In genomic region chr6:38578075-38578474, GRCh38 we compare ENCODE assay signal across 27 cellular contexts.
DNase-seq lines count a peak whose midpoint lies in the region; ATAC-seq, FAIRE-seq and TF ChIP-seq lines count a peak whose summit lies in the region.
"Had no signal": no experiment of that assay in that cellular context is flagged by ENCODE, and none has a peak within 500 bp of the region (broad histone marks: within the 10 kb centered on the region; RNA-seq: fewer than 3 reads in every experiment).

No MANE protein-coding gene starts in this region.

- no peak for DNase-seq in activated T-cell treated with anti-CD3 and anti-CD28 coated beads, Interleukin-2, amount 50 U/mL, for 24 hours
- no peak for DNase-seq in activated T-cell treated with anti-CD3 and anti-CD28 coated beads, Interleukin-2, amount 50 U/mL, for 48 hours
- DNase-seq in Caco-2 (no peak), T-helper 17 cell (no peak), progenitor cell of endocrine pancreas (ENCODE audit: low spot score, unreplicated experiment) (no peak), D721Med (ENCODE audit: insufficient read length, low spot score) (no peak), retina (no peak)
- DNase-seq: AML-193; CD4-positive, alpha-beta memory T cell; DMS79 treated with DMSO at 0.1 percent for 48 hours; GF-D8; GOT3; HCEC 1CT; Karpas-422; NCI-H1092; NCI-H1417 treated with DMSO at 0.1 percent for 48 hours; NCI-H1694 treated with DMSO at 0.1 percent for 48 hours; NCI-H2081 treated with DMSO at 0.1 percent for 48 hours; NCI-H446 treated with DMSO at 0.1 percent for 48 hours; NCI-H526; NCI-H82; NK-92 treated with Interleukin-12 subunit alpha and Interleukin-12 subunit beta, amount 100 ng/mL, for 24 hours; PC-3; SK-N-SH had no signal

- H3K36me3 Mint-ChIP-seq in activated T-cell treated with anti-CD3 and anti-CD28 coated beads, Interleukin-2, amount 50 U/mL, for 24 hours (ENCODE audit: low read depth): peaks cover 58% of the 10 kb centered on the region
- H3K36me3 Mint-ChIP-seq in Caco-2 (ENCODE audit: insufficient read depth, unreplicated experiment): no peaks in the 10 kb centered on the region
- H3K36me3 Mint-ChIP-seq in T-helper 17 cell (ENCODE audit: low read depth): peaks cover 9% of the 10 kb centered on the region
- peaks cover 9% of the 10 kb centered on the region for H3K36me3 Mint-ChIP-seq in progenitor cell of endocrine pancreas (ENCODE audit: insufficient read depth)

- peaks cover 13% of the 10 kb centered on the region for H3K4me1 ChIP-seq in Caco-2
- H3K4me1 ChIP-seq: A549 had no signal

- no peak for FAIRE-seq in D721Med (lab: Jason Lieb, UNC)
- FAIRE-seq: A549, GM12891 had no signal

- H3K4me1 Mint-ChIP-seq in activated T-cell treated with anti-CD3 and anti-CD28 coated beads, Interleukin-2, amount 50 U/mL, for 24 hours (ENCODE audit: low read depth): peaks cover 27% of the 10 kb centered on the region
- H3K4me1 Mint-ChIP-seq in Caco-2 (ENCODE audit: low read depth, unreplicated experiment): peaks cover 26% of the 10 kb centered on the region
- H3K4me1 Mint-ChIP-seq in T-helper 17 cell: peaks cover 5% of the 10 kb centered on the region
- peaks cover 11% of the 10 kb centered on the region for H3K4me1 Mint-ChIP-seq in progenitor cell of endocrine pancreas (ENCODE audit: low read depth)

- no peak for ATAC-seq in T-helper 17 cell
- ATAC-seq: A549, PC-3 had no signal

- TF ChIP-seq CTCF in Caco-2 (IDR thresholded peaks at IDR 0.05; ENCODE audit: insufficient read depth in 1 of 2, low read depth in 1 of 2, low read length in 1 of 2, severe bottlenecking in 1 of 2, unreplicated experiment in 1 of 2): no peak
- no peak for TF ChIP-seq CTCF in progenitor cell of endocrine pancreas (IDR thresholded peaks at IDR 0.05; ENCODE audit: unreplicated experiment)
- no peak for TF ChIP-seq CTCF in D721Med (IDR thresholded peaks at IDR 0.05; ENCODE audit: insufficient read depth, missing control alignments)

- H3K4me3 Mint-ChIP-seq in activated T-cell treated with anti-CD3 and anti-CD28 coated beads, Interleukin-2, amount 50 U/mL, for 24 hours: no peak overlapping the region
- no peak overlapping the region for H3K4me3 Mint-ChIP-seq in Caco-2 (ENCODE audit: unreplicated experiment)
- no peak overlapping the region for H3K4me3 Mint-ChIP-seq in T-helper 17 cell
- H3K4me3 Mint-ChIP-seq in progenitor cell of endocrine pancreas (ENCODE audit: low read depth): no peak overlapping the region
- H3K4me3 Mint-ChIP-seq: CD4-positive, alpha-beta memory T cell had no signal

- no peak overlapping the region for H3K4me3 ChIP-seq in Caco-2 (ENCODE audit: low read depth, low read length)
- H3K4me3 ChIP-seq: A549; BLaER1 treated with 17β-estradiol and CSF1 and Interleukin-3, amounts not matched to agents 10 nM and 100 nM had no signal

- CTCF ChIA-PET in Caco-2 (lab: Charles Lee): no interaction called here

- POLR2A ChIA-PET in Caco-2 (lab: Charles Lee): no interaction called here

- H3K27me3 Mint-ChIP-seq in activated T-cell treated with anti-CD3 and anti-CD28 coated beads, Interleukin-2, amount 50 U/mL, for 24 hours: no peaks in the 10 kb centered on the region
- H3K27me3 Mint-ChIP-seq in Caco-2 (ENCODE audit: insufficient read depth, unreplicated experiment): no peaks in the 10 kb centered on the region
- no peaks in the 10 kb centered on the region for H3K27me3 Mint-ChIP-seq in T-helper 17 cell
- H3K27me3 Mint-ChIP-seq in progenitor cell of endocrine pancreas: no peaks in the 10 kb centered on the region
- H3K27me3 Mint-ChIP-seq: CD4-positive, alpha-beta memory T cell had no signal

- intact Hi-C loops in Caco-2 (cut with micrococcal nuclease; ENCODE audit: unreplicated experiment): no loop called here

- no peaks in the 10 kb centered on the region for H3K27me3 ChIP-seq in Caco-2 (replicated peaks; ENCODE audit: control insufficient read depth, insufficient read depth, low read length)
- H3K27me3 ChIP-seq: BLaER1 treated with 17β-estradiol and CSF1 and Interleukin-3, amounts not matched to agents 10 nM and 100 nM had no signal

- BruUV-seq in Caco-2 (replicated peaks; lab: Mats Ljungman, UMichigan): no TSS peak

- peak overlapping the region; percentile 54 for H3K27ac Mint-ChIP-seq in activated T-cell treated with anti-CD3 and anti-CD28 coated beads, Interleukin-2, amount 50 U/mL, for 24 hours
- peak overlapping the region; percentile 26 for H3K27ac Mint-ChIP-seq in Caco-2 (ENCODE audit: unreplicated experiment)
- peak overlapping the region; percentile 21 for H3K27ac Mint-ChIP-seq in T-helper 17 cell
- peak overlapping the region; percentile 49 for H3K27ac Mint-ChIP-seq in progenitor cell of endocrine pancreas

- H3K9me3 ChIP-seq in Caco-2 (no peaks in the 10 kb centered on the region), T-helper 17 cell (ENCODE audit: control insufficient read depth, low read length, poor library complexity, severe bottlenecking) (no peaks in the 10 kb centered on the region)
- H3K9me3 ChIP-seq: A549; BLaER1 treated with 17β-estradiol and CSF1 and Interleukin-3, amounts not matched to agents 10 nM and 100 nM; SK-N-SH had no signal

- H3K9me3 Mint-ChIP-seq in activated T-cell treated with anti-CD3 and anti-CD28 coated beads, Interleukin-2, amount 50 U/mL, for 24 hours: no peaks in the 10 kb centered on the region
- H3K9me3 Mint-ChIP-seq in Caco-2 (ENCODE audit: unreplicated experiment): no peaks in the 10 kb centered on the region
- no peaks in the 10 kb centered on the region for H3K9me3 Mint-ChIP-seq in progenitor cell of endocrine pancreas (ENCODE audit: low read depth)

- H3K36me3 ChIP-seq in Caco-2 (ENCODE audit: control insufficient read depth, insufficient read depth, low read length): no peaks in the 10 kb centered on the region
